ENCODE assay signal across 8 cellular contexts in genomic region chr7:73234994-73235717, GRCh38.
DNase-seq lines count a peak whose midpoint lies in the region; ATAC-seq, FAIRE-seq and TF ChIP-seq lines count a peak whose summit lies in the region.
"Not testable (repeated sequence)": the region's sequence is repeated elsewhere in the genome, so short reads cannot be mapped to it uniquely, and the experiment has no call there.

No MANE protein-coding gene starts in this region.

- not testable (repeated sequence) for H3K27me3 ChIP-seq in bronchial epithelial cell (ENCODE audit: control insufficient read depth, insufficient read depth, low read length); left lung; transverse colon

- no CpG with 5 or more reads among the region's 72 CpGs for WGBS in transverse colon (ENCODE audit: low coverage in 1 of 2), 2 donors

- TF ChIP-seq CTCF in bronchial epithelial cell (IDR thresholded peaks at IDR 0.05; ENCODE audit: insufficient read depth, low read length, severe bottlenecking); left lung (IDR thresholded peaks at IDR 0.05); transverse colon (IDR thresholded peaks at IDR 0.05): not testable (repeated sequence)

- not testable (repeated sequence) for FAIRE-seq in bronchial epithelial cell (lab: Jason Lieb, UNC)

- intact Hi-C loops in left lung (cut with DNase I); transverse colon (cut with DNase I; ENCODE audit: low total_unique reads): not testable (repeated sequence)

- ATAC-seq in GM19023 (IDR thresholded peaks at IDR 0.05; ENCODE audit: unreplicated experiment) (peak; percentile 93), HG02763 (IDR thresholded peaks at IDR 0.05; ENCODE audit: unreplicated experiment) (peak; percentile 89), left lung (peak; percentile 97)

- H3K4me1 ChIP-seq in left lung, transverse colon: not testable (repeated sequence)

- not testable (repeated sequence) for H3K36me3 ChIP-seq in bronchial epithelial cell (ENCODE audit: control insufficient read depth, insufficient read depth, low read length); left lung; transverse colon

- H3K27ac ChIP-seq in left lung, result not testable (repeated sequence)
- H3K27ac ChIP-seq in transverse colon, result peak overlapping the region in 2 of 4 donors; percentile 59 to 63

- TF ChIP-seq POLR2A in transverse colon (IDR thresholded peaks at IDR 0.05), result not testable (repeated sequence)

- in situ Hi-C loops in transverse colon (cut with MboI; ENCODE audit: low pct_ligation_motif_present in 1 of 4, low pct_unique_long_range_greater_than_20kb in 1 of 4, low sequenced_read_pairs in 3 of 4), result not testable (repeated sequence)

- TF ChIP-seq EP300 in transverse colon (IDR thresholded peaks at IDR 0.05; ENCODE audit: low read depth), result not testable (repeated sequence)

- not testable (repeated sequence) for H3K9me3 ChIP-seq in left lung, transverse colon

- H3K4me3 ChIP-seq in Jurkat, Clone E6-1 (ENCODE audit: low read length), result peak overlapping the region; percentile 20; the same call in 1 of the 2 replicates
- H3K4me3 ChIP-seq in bronchial epithelial cell (ENCODE audit: low read depth, low read length) (peak overlapping the region; percentile 27), left lung (peak overlapping the region in 1 of 2 donors; percentile 28), transverse colon (peak overlapping the region in 2 of 4 donors; percentile 29 to 44)

- DNase-seq in Jurkat, Clone E6-1 (ENCODE audit: low read depth, low spot score); bronchial epithelial cell (ENCODE audit: low read depth): not testable (repeated sequence)
- peak; percentile 95 for DNase-seq in activated CD8-positive, alpha-beta memory T cell treated with anti-CD3 and anti-CD28 coated beads for 24 hours
- DNase-seq in left lung (peak; percentile 93 to 95), transverse colon (peak; percentile 96)
- peak; percentile 87 to 89 for DNase-seq in stimulated activated CD4-positive, alpha-beta T cell treated with anti-CD3 and anti-CD28 coated beads, Interleukin-15, amount 100 ng/mL, for 1 hour (ENCODE audit: low read depth in 1 of 2, low spot score in 1 of 2)
